In genomic region chr21:32389337-32390015, GRCh38 we compare ENCODE assay signal across 20 cellular contexts. TPM values are rescaled to one million over a fixed set of nuclear protein-coding genes. Genes with fewer than 3 reads are reported as not detected.
DNase-seq lines count a peak whose midpoint lies in the region; ATAC-seq, FAIRE-seq and TF ChIP-seq lines count a peak whose summit lies in the region.
"Had no signal": no experiment of that assay in that cellular context is flagged by ENCODE, and none has a peak within 500 bp of the region (broad histone marks: within the 10 kb centered on the region; RNA-seq: fewer than 3 reads in every experiment).

No MANE protein-coding gene starts in this region.

- H3K27ac ChIP-seq in K562 (ENCODE audit: extremely low read depth, low read depth, low read length) = no peak overlapping the region
- H3K27ac ChIP-seq: epithelial cell of prostate, parathyroid adenoma, PC-9, tibial nerve had no signal

- no peak overlapping the region for H3K4me2 ChIP-seq in K562 (ENCODE audit: insufficient read depth, low read length)
- H3K4me2 ChIP-seq: PC-9 had no signal

- H3K9me3 ChIP-seq in K562 (replicated peaks; ENCODE audit: control insufficient read depth, insufficient read depth, low read depth, low read length) = no peaks in the 10 kb centered on the region
- H3K9me3 ChIP-seq: heart right ventricle, tibial nerve had no signal

- H4K20me1 ChIP-seq in K562 (replicated peaks; ENCODE audit: control insufficient read depth, insufficient read depth, low read length) = peaks cover 51% of the 10 kb centered on the region

- H3K36me3 Mint-ChIP-seq in activated CD4-positive, alpha-beta T cell treated with anti-CD3 and anti-CD28 coated beads, Interleukin-2, amount 10 ng/mL, durations not matched to agents 24 days and 14 days (ENCODE audit: low read depth) = peaks cover 38% of the 10 kb centered on the region
- peaks cover 37% of the 10 kb centered on the region for H3K36me3 Mint-ChIP-seq in activated CD4-positive, alpha-beta T cell treated with anti-CD3 and anti-CD28 coated beads for 36 hours (ENCODE audit: low read depth)
- peaks cover 12% of the 10 kb centered on the region for H3K36me3 Mint-ChIP-seq in neural crest cell (ENCODE audit: low read depth)
- H3K36me3 Mint-ChIP-seq in T-cell = peaks cover 21% of the 10 kb centered on the region

- no TSS peak for BruUV-seq in K562 (replicated peaks; lab: Mats Ljungman, UMichigan)

- no peak overlapping the region for H2AFZ ChIP-seq in K562 (ENCODE audit: low read depth, low read length)
- H2AFZ ChIP-seq: parathyroid adenoma, PC-9 had no signal

- H3K27me3 Mint-ChIP-seq in activated CD4-positive, alpha-beta T cell treated with anti-CD3 and anti-CD28 coated beads, Interleukin-2, amount 10 ng/mL, durations not matched to agents 24 days and 14 days = no peaks in the 10 kb centered on the region
- H3K27me3 Mint-ChIP-seq in activated CD4-positive, alpha-beta T cell treated with anti-CD3 and anti-CD28 coated beads for 36 hours = no peaks in the 10 kb centered on the region
- peaks cover 6% of the 10 kb centered on the region for H3K27me3 Mint-ChIP-seq in neural crest cell (ENCODE audit: low read depth)
- no peaks in the 10 kb centered on the region for H3K27me3 Mint-ChIP-seq in T-cell

- no peak for DNase-seq in activated CD4-positive, alpha-beta T cell treated with anti-CD3 and anti-CD28 coated beads, Interleukin-2, amount 10 ng/mL, durations not matched to agents 24 days and 14 days
- DNase-seq in activated CD4-positive, alpha-beta T cell treated with anti-CD3 and anti-CD28 coated beads for 36 hours = no peak
- DNase-seq in NB4 (ENCODE audit: low read depth) = no peak
- DNase-seq in K562 (ENCODE audit: extremely low read depth in 1 of 4, low spot score in 3 of 4) = no peak
- DNase-seq in neural crest cell (ENCODE audit: low read depth, low spot score) = no peak
- no peak for DNase-seq in T-cell
- no peak for DNase-seq in Right ventricle myocardium superior
- DNase-seq: Calu3; cerebellar nuclear complex; heart right ventricle; NCI-H2227 treated with DMSO at 0.1 percent for 48 hours; PC-9; stimulated activated CD4-positive, alpha-beta T cell treated with anti-CD3 and anti-CD28 coated beads, Interleukin-15, amount 100 ng/mL, for 24 hours had no signal

- no peak for TF ChIP-seq RAD21 in K562 (CRISPR knock-in tag; conservative IDR thresholded peaks at IDR 0.05 in 1 of 2, IDR thresholded peaks at IDR 0.05 in 1 of 2)

- TF ChIP-seq CTCF in NB4 (IDR thresholded peaks at IDR 0.05; ENCODE audit: low read depth, low read length) (no peak), K562 (IDR thresholded peaks at IDR 0.05 in 2 of 3, conservative IDR thresholded peaks at IDR 0.05 in 1 of 3; ENCODE audit: insufficient read depth in 2 of 3, low read depth in 1 of 3, low read length in 3 of 3) (no peak), neural crest cell (conservative IDR thresholded peaks at IDR 0.05) (no peak)

- no peaks in the 10 kb centered on the region for H3K27me3 ChIP-seq in K562 (ENCODE audit: control insufficient read depth in 2 of 2, insufficient read depth in 2 of 2, low read length in 2 of 2)
- H3K27me3 ChIP-seq: heart right ventricle, tibial nerve had no signal

- peaks cover 14 to 16% of the 10 kb centered on the region in 2 experiments; a peak in 3 of 5 replicates for H3K4me1 ChIP-seq in K562 (replicated peaks in 1 of 2; ENCODE audit: control insufficient read depth in 2 of 2, insufficient read depth in 2 of 2, low read length in 2 of 2)

- CTCF ChIA-PET in activated CD4-positive, alpha-beta T cell treated with anti-CD3 and anti-CD28 coated beads for 36 hours (lab: Charles Lee) = interaction anchor here (1.0 kb wide), 1 partner anchor 212 kb away, joined by 3 read pairs; no protein-coding TSS in a partner anchor
- CTCF ChIA-PET in K562 (lab: Yijun Ruan, JAX; ENCODE audit: low intra/inter-chr PET ratio) = interaction anchor here (0.6 kb wide), 1 partner anchor 212 kb away, joined by 3 read pairs; no protein-coding TSS in a partner anchor
- CTCF ChIA-PET in T-cell (lab: Charles Lee) = interaction anchor here in 1 of 2 donors (0.8 kb wide), 1 partner anchor 14 kb away, joined by 4 read pairs; no protein-coding TSS in a partner anchor

- intact Hi-C loops in activated CD4-positive, alpha-beta T cell treated with anti-CD3 and anti-CD28 coated beads, Interleukin-2, amount 10 ng/mL, durations not matched to agents 24 days and 14 days (cut with micrococcal nuclease) = no loop called here
- intact Hi-C loops in activated CD4-positive, alpha-beta T cell treated with anti-CD3 and anti-CD28 coated beads for 36 hours (cut with DNase I, micrococcal nuclease) = loop anchor here in 1 of 2 experiments (5.0 kb wide), 1 partner anchor 1088 kb away; the partner anchor contains the start of gene TMEM50B
- intact Hi-C loops in K562 (cut with micrococcal nuclease) (loop anchor here (5.0 kb wide), 1 partner anchor 223 kb away; the partner anchor contains the start of gene CFAP298), Right ventricle myocardium superior (cut with DNase I) (no loop called here)

- peaks cover 81% of the 10 kb centered on the region for H3K79me2 ChIP-seq in K562 (ENCODE audit: control insufficient read depth, insufficient read depth, low read length)

- TF ChIP-seq POLR2A in NB4 (IDR thresholded peaks at IDR 0.05; ENCODE audit: extremely low read depth, insufficient read length) = no peak
- TF ChIP-seq POLR2A in K562 (conservative IDR thresholded peaks at IDR 0.05) = no peak

- no peak overlapping the region for H3K27ac Mint-ChIP-seq in activated CD4-positive, alpha-beta T cell treated with anti-CD3 and anti-CD28 coated beads, Interleukin-2, amount 10 ng/mL, durations not matched to agents 24 days and 14 days
- no peak overlapping the region for H3K27ac Mint-ChIP-seq in activated CD4-positive, alpha-beta T cell treated with anti-CD3 and anti-CD28 coated beads for 36 hours
- H3K27ac Mint-ChIP-seq in neural crest cell (ENCODE audit: unreplicated experiment) (no peak overlapping the region), T-cell (no peak overlapping the region)

- H3K4me1 Mint-ChIP-seq in activated CD4-positive, alpha-beta T cell treated with anti-CD3 and anti-CD28 coated beads, Interleukin-2, amount 10 ng/mL, durations not matched to agents 24 days and 14 days = peaks cover 42% of the 10 kb centered on the region
- peaks cover 67% of the 10 kb centered on the region for H3K4me1 Mint-ChIP-seq in activated CD4-positive, alpha-beta T cell treated with anti-CD3 and anti-CD28 coated beads for 36 hours
- H3K4me1 Mint-ChIP-seq in neural crest cell (peaks cover 16% of the 10 kb centered on the region), T-cell (peaks cover 58 to 62% (median 59%) of the 10 kb centered on the region in 3 donors)

- in situ Hi-C loops in K562 (cut with MboI) = no loop called here

- peak overlapping the region in 1 of 2 experiments; percentile 29; a peak in 1 of 4 replicates for H3K9ac ChIP-seq in K562 (ENCODE audit: insufficient read depth in 1 of 2, low read depth in 2 of 2, low read length in 2 of 2)
- H3K9ac ChIP-seq: parathyroid adenoma had no signal

- H3K36me3 ChIP-seq in K562 (ENCODE audit: control insufficient read depth, insufficient read depth, low read length) = peaks cover 62% of the 10 kb centered on the region

- peak overlapping the region; percentile 21 for H3K4me3 ChIP-seq in NB4 (ENCODE audit: low read depth, low read length)
- H3K4me3 ChIP-seq in K562 = no peak overlapping the region
- H3K4me3 ChIP-seq: heart right ventricle, lung, PC-9, tibial nerve had no signal

- ATAC-seq in activated CD4-positive, alpha-beta T cell treated with anti-CD3 and anti-CD28 coated beads for 36 hours = no peak
- ATAC-seq in K562 = no peak
- ATAC-seq in GM21619 (IDR thresholded peaks at IDR 0.05; ENCODE audit: unreplicated experiment) = no peak
- ATAC-seq in T-cell (replicated peaks in 1 of 4) = no peak
- ATAC-seq in Right ventricle myocardium superior (ENCODE audit: poor library complexity) = no peak
- ATAC-seq: heart right ventricle had no signal

- H3K9me1 ChIP-seq in K562 (ENCODE audit: control insufficient read depth, insufficient read depth, low read length) = peaks cover 3% of the 10 kb centered on the region

- H3K4me3 Mint-ChIP-seq in activated CD4-positive, alpha-beta T cell treated with anti-CD3 and anti-CD28 coated beads, Interleukin-2, amount 10 ng/mL, durations not matched to agents 24 days and 14 days = peak overlapping the region; percentile 8
- no peak overlapping the region for H3K4me3 Mint-ChIP-seq in activated CD4-positive, alpha-beta T cell treated with anti-CD3 and anti-CD28 coated beads for 36 hours
- peak overlapping the region; percentile 50 for H3K4me3 Mint-ChIP-seq in neural crest cell
- peak overlapping the region in 1 of 3 donors; percentile 11 for H3K4me3 Mint-ChIP-seq in T-cell

- POLR2A ChIA-PET in activated CD4-positive, alpha-beta T cell treated with anti-CD3 and anti-CD28 coated beads for 36 hours (lab: Charles Lee) = no interaction called here
- POLR2A ChIA-PET in K562 (lab: Yijun Ruan, JAX) (no interaction called here), T-cell (lab: Charles Lee) (no interaction called here)

- H3K9me3 Mint-ChIP-seq in activated CD4-positive, alpha-beta T cell treated with anti-CD3 and anti-CD28 coated beads, Interleukin-2, amount 10 ng/mL, durations not matched to agents 24 days and 14 days = no peaks in the 10 kb centered on the region
- H3K9me3 Mint-ChIP-seq in activated CD4-positive, alpha-beta T cell treated with anti-CD3 and anti-CD28 coated beads for 36 hours (ENCODE audit: low read depth) = no peaks in the 10 kb centered on the region
- H3K9me3 Mint-ChIP-seq in neural crest cell (peaks cover 6% of the 10 kb centered on the region), T-cell (no peaks in the 10 kb centered on the region)

- no peak for TF ChIP-seq EP300 in K562 (IDR thresholded peaks at IDR 0.05; ENCODE audit: low read length)

- FAIRE-seq in K562 (lab: Jason Lieb, UNC) = no peak
- FAIRE-seq: A204.1, HTR-8/SVneo had no signal

- 65% methylated on average over 5 of the region's 5 CpGs for WGBS in K562 (ENCODE audit: insufficient coverage, low coverage, missing lambda C conversion rate)

RNA-seq across cellular contexts. Expression of gene URB1, which starts 3.3 kb away (rescaled TPM):
- 39.2 and 41.7 TPM in 2 replicates for total RNA-seq in activated CD4-positive, alpha-beta T cell treated with anti-CD3 and anti-CD28 coated beads, Interleukin-2, amount 10 ng/mL, durations not matched to agents 24 days and 14 days
- total RNA-seq in activated CD4-positive, alpha-beta T cell treated with anti-CD3 and anti-CD28 coated beads for 36 hours = 10 to 100 TPM; 24.6 to 28.5 TPM
- total RNA-seq in K562 (2011; cell fraction: chromatin; rRNA removed; ENCODE audit: low replicate concordance) = 87.7 and 116 TPM in 2 replicates
- total RNA-seq in K562 (2011; cell fraction: nucleolus; rRNA removed) = 77.1 and 89.9 TPM in 2 replicates
- total RNA-seq in K562 (2011; cell fraction: nucleoplasm; rRNA removed) = 74.4 and 81.8 TPM in 2 replicates
- total RNA-seq in K562 (2014; rRNA removed) = 26.7 and 34.9 TPM in 2 replicates
- total RNA-seq in K562 (2014; rRNA removed; fragmentation: Illumina TruSeq; extraction: Trizol) = 23.3 and 26.1 TPM in 2 replicates
- total RNA-seq in K562 (2015; rRNA removed; fragmentation: Illumina TruSeq; extraction: Trizol) = 26.2 and 28.5 TPM in 2 replicates
- 51.9 and 53.6 TPM in 2 replicates for total RNA-seq in K562 (2021)
- 10.6 and 15.0 TPM in 2 replicates for polyA plus RNA-seq in K562 (2011; rRNA removed)
- polyA plus RNA-seq in K562 (2011; cell fraction: cytosol; rRNA removed) = 8.2 and 11.3 TPM in 2 replicates
- polyA plus RNA-seq in K562 (2011; cell fraction: nucleus; rRNA removed) = 24.6 and 51.6 TPM in 2 replicates
- 13.5 and 22.2 TPM in 2 replicates for polyA plus RNA-seq in K562 (2012)
- 21.5 and 23.0 TPM in 2 replicates for polyA plus RNA-seq in K562 (2014; fragmentation: Illumina TruSeq; extraction: Trizol)
- polyA plus RNA-seq in K562 (2014; fragmentation: Nextera tagmentation; extraction: Ambion mirVana) = 1 to 10 TPM in 1 of 2 experiments, under 1 TPM in 1; 0.97 to 1.4 TPM
- polyA plus RNA-seq in K562 (2014; rRNA removed) = 15.8 and 17.4 TPM in 2 replicates
- polyA minus RNA-seq in K562 (2011; rRNA and poly(A)+ RNA removed) = 38.5 and 45.9 TPM in 2 replicates
- 34.2 and 36.6 TPM in 2 replicates for polyA minus RNA-seq in K562 (2011; cell fraction: cytosol; rRNA and poly(A)+ RNA removed)
- polyA minus RNA-seq in K562 (2011; cell fraction: nucleus; rRNA and poly(A)+ RNA removed) = 57.2 and 58.4 TPM in 2 replicates
- 22.2 and 23.1 TPM in 2 replicates for total RNA-seq in neural crest cell
- 10 to 100 TPM; 13.4 to 20.2 (median 18.9) TPM for total RNA-seq in T-cell
- 11.4 TPM for total RNA-seq in Right ventricle myocardium superior

RNA-seq across cellular contexts. Expression of gene EVA1C, which starts 23.0 kb away (rescaled TPM):
- 6.0 and 8.2 TPM in 2 replicates for total RNA-seq in activated CD4-positive, alpha-beta T cell treated with anti-CD3 and anti-CD28 coated beads, Interleukin-2, amount 10 ng/mL, durations not matched to agents 24 days and 14 days
- total RNA-seq in activated CD4-positive, alpha-beta T cell treated with anti-CD3 and anti-CD28 coated beads for 36 hours = 10 to 100 TPM in 1 of 2 experiments, 1 to 10 TPM in 1; 9.3 to 10.4 TPM
- total RNA-seq in K562 (2011; cell fraction: chromatin; rRNA removed; ENCODE audit: low replicate concordance) = not detected in 2 replicates
- not detected in 2 replicates for total RNA-seq in K562 (2011; cell fraction: nucleolus; rRNA removed)
- total RNA-seq in K562 (2011; cell fraction: nucleoplasm; rRNA removed) = not detected in 2 replicates
- total RNA-seq in K562 (2014; rRNA removed) = not detected in 2 replicates
- not detected in 2 replicates for total RNA-seq in K562 (2014; rRNA removed; fragmentation: Illumina TruSeq; extraction: Trizol)
- total RNA-seq in K562 (2015; rRNA removed; fragmentation: Illumina TruSeq; extraction: Trizol) = not detected in 2 replicates
- 0.22 TPM in 1 of 2 replicates, not detected in the other for total RNA-seq in K562 (2021)
- polyA plus RNA-seq in K562 (2011; rRNA removed) = not detected in 2 replicates
- polyA plus RNA-seq in K562 (2011; cell fraction: cytosol; rRNA removed) = not detected in 2 replicates
- not detected in 2 replicates for polyA plus RNA-seq in K562 (2011; cell fraction: nucleus; rRNA removed)
- not detected in 2 replicates for polyA plus RNA-seq in K562 (2012)
- polyA plus RNA-seq in K562 (2014; fragmentation: Illumina TruSeq; extraction: Trizol) = not detected in 2 replicates
- polyA plus RNA-seq in K562 (2014; fragmentation: Nextera tagmentation; extraction: Ambion mirVana) = not detected
- polyA plus RNA-seq in K562 (2014; rRNA removed) = not detected in 2 replicates
- polyA minus RNA-seq in K562 (2011; rRNA and poly(A)+ RNA removed) = not detected in 2 replicates
- polyA minus RNA-seq in K562 (2011; cell fraction: cytosol; rRNA and poly(A)+ RNA removed) = 1.6 and 2.0 TPM in 2 replicates
- not detected in 2 replicates for polyA minus RNA-seq in K562 (2011; cell fraction: nucleus; rRNA and poly(A)+ RNA removed)
- total RNA-seq in neural crest cell = not detected in 2 replicates
- total RNA-seq in T-cell = 10 to 100 TPM in 4 of 5 donors, 1 to 10 TPM in 1; 9.7 to 22.1 (median 18.0) TPM
- 12.9 TPM for total RNA-seq in Right ventricle myocardium superior
